ENCODE assay signal across 29 cellular contexts in genomic region chr4:127181001-127181400, GRCh38.
"Had no signal": no experiment of that assay in that cellular context is flagged by ENCODE, and none has a peak within 500 bp of the region (broad histone marks: within the 10 kb centered on the region; RNA-seq: fewer than 3 reads in every experiment).

No MANE protein-coding gene starts in this region.

- H3K27me3 Mint-ChIP-seq: dendritic cell treated with granulocyte-macrophage colony-stimulating factor and Interleukin-4, amounts not matched to agents 40 ng/mL and 50 ng/mL, for 4 days; effector memory CD8-positive, alpha-beta T cell had no signal

- H3K36me3 ChIP-seq: colonic mucosa, esophagus muscularis mucosa, esophagus squamous epithelium, gastrocnemius medialis, gastroesophageal sphincter, heart left ventricle, heart right ventricle had no signal

- DNase-seq: colonic mucosa; cortex of kidney; dermis blood vessel endothelial cell; dorsolateral prefrontal cortex; effector CD4-positive, alpha-beta T cell; effector CD8-positive, alpha-beta T cell; effector memory CD4-positive, alpha-beta T cell; effector memory CD8-positive, alpha-beta T cell; endodermal cell; erythroblast; esophagus squamous epithelium; foreskin fibroblast; foreskin keratinocyte; foreskin melanocyte; gastrocnemius medialis; glutamatergic neuron; head of caudate nucleus; heart left ventricle; heart right ventricle had no signal

- H3K4me3 ChIP-seq: colonic mucosa, coronary artery, dorsolateral prefrontal cortex, esophagus muscularis mucosa, esophagus squamous epithelium, gastrocnemius medialis, gastroesophageal sphincter, heart left ventricle, heart right ventricle had no signal

- H3K27ac Mint-ChIP-seq: dendritic cell treated with granulocyte-macrophage colony-stimulating factor and Interleukin-4, amounts not matched to agents 40 ng/mL and 50 ng/mL, for 4 days; effector memory CD8-positive, alpha-beta T cell; endodermal cell had no signal

- H3K27me3 ChIP-seq: colonic mucosa, dorsolateral prefrontal cortex, esophagus muscularis mucosa, esophagus squamous epithelium, foreskin keratinocyte, gastrocnemius medialis, gastroesophageal sphincter, heart left ventricle, heart right ventricle had no signal

- H3K27ac ChIP-seq: colonic mucosa, coronary artery, dorsolateral prefrontal cortex, epithelial cell of prostate, esophagus muscularis mucosa, esophagus squamous epithelium, foreskin keratinocyte, gastrocnemius medialis, gastroesophageal sphincter, heart left ventricle, heart right ventricle had no signal

- H3K4me1 ChIP-seq: colonic mucosa, esophagus muscularis mucosa, esophagus squamous epithelium, foreskin keratinocyte, gastrocnemius medialis, gastroesophageal sphincter, heart left ventricle, heart right ventricle had no signal

- ATAC-seq: effector memory CD8-positive, alpha-beta T cell; esophagus mucosa; foreskin keratinocyte; gastrocnemius medialis; gastroesophageal sphincter; heart left ventricle; heart right ventricle had no signal

- H3K4me3 Mint-ChIP-seq: dendritic cell treated with granulocyte-macrophage colony-stimulating factor and Interleukin-4, amounts not matched to agents 40 ng/mL and 50 ng/mL, for 4 days; effector memory CD8-positive, alpha-beta T cell; endodermal cell had no signal

- H3K9me3 ChIP-seq: colonic mucosa, esophagus squamous epithelium, gastrocnemius medialis had no signal

- FAIRE-seq: colon, endometrium, endothelial cell of umbilical vein, frontal cortex had no signal
